9 cellular contexts compared by ENCODE assay signal in the genomic region with DNA sequence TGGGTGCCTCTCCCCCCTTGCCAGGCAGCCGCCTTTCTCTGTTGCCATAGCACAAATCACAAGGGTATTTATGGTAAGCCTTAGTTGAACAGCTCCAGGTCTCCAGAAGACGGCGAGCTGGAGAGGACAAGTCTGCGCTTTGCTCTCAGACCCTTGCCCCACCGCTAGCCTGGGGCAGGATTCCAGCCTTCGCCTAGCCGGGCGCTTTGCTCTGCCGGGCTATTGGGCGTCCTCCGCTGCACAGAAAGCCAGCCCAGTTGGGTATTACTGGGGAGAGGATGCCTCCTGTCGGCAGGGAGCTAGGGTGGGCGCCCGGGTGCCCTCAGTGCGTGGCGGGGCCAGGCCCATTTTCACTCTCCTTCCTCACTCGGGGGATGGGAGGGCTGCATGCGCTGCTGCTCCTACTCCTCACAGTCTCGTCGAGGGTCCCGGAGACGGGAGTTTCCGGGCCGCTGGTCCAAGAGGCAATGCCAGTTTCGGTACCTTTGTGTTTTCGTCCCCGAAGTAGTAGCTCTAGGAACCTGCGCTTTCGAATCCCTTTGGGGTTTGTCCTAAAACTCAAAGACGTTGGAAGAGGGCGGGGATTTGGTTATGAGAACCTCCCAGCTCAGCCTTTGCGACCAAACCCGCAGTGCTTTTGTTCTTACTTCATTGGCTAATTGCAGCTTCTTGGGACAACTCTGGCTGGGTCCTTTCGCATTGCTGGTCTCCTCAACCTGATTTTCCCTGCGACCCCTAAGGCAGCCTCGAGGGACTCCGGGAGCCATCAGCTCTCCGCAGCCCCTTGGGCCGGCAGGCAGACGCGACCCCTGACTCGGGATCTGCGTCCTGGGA. TPM values are rescaled to one million over a fixed set of nuclear protein-coding genes. Genes with fewer than 3 reads are reported as not detected.
DNase-seq lines count a peak whose midpoint lies in the region; ATAC-seq and TF ChIP-seq lines count a peak whose summit lies in the region.
"Had no signal": no experiment of that assay in that cellular context is flagged by ENCODE, and none has a peak within 500 bp of the region (broad histone marks: within the 10 kb centered on the region; RNA-seq: fewer than 3 reads in every experiment).

No MANE protein-coding gene starts in this region.

- peaks cover 77% of the 10 kb centered on the region for H3K27me3 Mint-ChIP-seq in activated CD4-positive, alpha-beta T cell treated with anti-CD3 and anti-CD28 coated beads, Interleukin-2, amount 10 ng/mL, durations not matched to agents 24 days and 14 days
- peaks cover 82% of the 10 kb centered on the region for H3K27me3 Mint-ChIP-seq in progenitor cell of endocrine pancreas

- peaks cover 34% of the 10 kb centered on the region for H3K4me1 Mint-ChIP-seq in activated CD4-positive, alpha-beta T cell treated with anti-CD3 and anti-CD28 coated beads, Interleukin-2, amount 10 ng/mL, durations not matched to agents 24 days and 14 days
- peaks cover 9% of the 10 kb centered on the region for H3K4me1 Mint-ChIP-seq in progenitor cell of endocrine pancreas (ENCODE audit: low read depth)

- intact Hi-C loops in activated CD4-positive, alpha-beta T cell treated with anti-CD3 and anti-CD28 coated beads, Interleukin-2, amount 10 ng/mL, durations not matched to agents 24 days and 14 days (cut with micrococcal nuclease), result loop anchor here (10.0 kb wide), 1 partner anchor 292 kb away; no protein-coding TSS in a partner anchor

- no peak overlapping the region for H3K27ac Mint-ChIP-seq in activated CD4-positive, alpha-beta T cell treated with anti-CD3 and anti-CD28 coated beads, Interleukin-2, amount 10 ng/mL, durations not matched to agents 24 days and 14 days
- no peak overlapping the region for H3K27ac Mint-ChIP-seq in progenitor cell of endocrine pancreas

- H3K4me1 ChIP-seq in HUES6 (ENCODE audit: control insufficient read depth, insufficient read depth, low read length), result peaks cover 38% of the 10 kb centered on the region

- H3K36me3 ChIP-seq in HUES6 (ENCODE audit: control insufficient read depth, insufficient read depth, low read length), result no peaks in the 10 kb centered on the region

- DNase-seq in CD1c-positive myeloid dendritic cell (ENCODE audit: extremely low spot score) (peak; percentile 52), fibroblast of peridontal ligament (ENCODE audit: extremely low read depth) (peak; percentile 66), progenitor cell of endocrine pancreas (ENCODE audit: low spot score, unreplicated experiment) (no peak), T1000 (lab: John Stamatoyannopoulos, UW) (no peak), SHP77 treated with DMSO at 0.1 percent for 48 hours (lab: John Stamatoyannopoulos, UW) (no peak)
- DNase-seq in activated CD4-positive, alpha-beta T cell treated with anti-CD3 and anti-CD28 coated beads, Interleukin-2, amount 10 ng/mL, durations not matched to agents 24 days and 14 days, result peak; percentile 79

- H3K27me3 ChIP-seq in HUES6 (ENCODE audit: control insufficient read depth, insufficient read depth, low read length), result peaks cover 92% of the 10 kb centered on the region

- peak overlapping the region; percentile 62 for H3K4me3 ChIP-seq in HUES6 (ENCODE audit: low read depth, low read length)

- no peaks in the 10 kb centered on the region for H3K9me3 ChIP-seq in HUES6 (ENCODE audit: control insufficient read depth, insufficient read depth, low read depth, low read length)

- H3K9ac ChIP-seq in HUES6 (ENCODE audit: low read length), result no peak overlapping the region

- no peaks in the 10 kb centered on the region for H3K9me3 Mint-ChIP-seq in activated CD4-positive, alpha-beta T cell treated with anti-CD3 and anti-CD28 coated beads, Interleukin-2, amount 10 ng/mL, durations not matched to agents 24 days and 14 days
- no peaks in the 10 kb centered on the region for H3K9me3 Mint-ChIP-seq in progenitor cell of endocrine pancreas (ENCODE audit: low read depth)

- H3K36me3 Mint-ChIP-seq in activated CD4-positive, alpha-beta T cell treated with anti-CD3 and anti-CD28 coated beads, Interleukin-2, amount 10 ng/mL, durations not matched to agents 24 days and 14 days (ENCODE audit: low read depth), result no peaks in the 10 kb centered on the region
- H3K36me3 Mint-ChIP-seq in progenitor cell of endocrine pancreas (ENCODE audit: insufficient read depth), result no peaks in the 10 kb centered on the region

- no peak for ATAC-seq in HG02763 (IDR thresholded peaks at IDR 0.05; ENCODE audit: unreplicated experiment)

- H3K4me3 Mint-ChIP-seq in activated CD4-positive, alpha-beta T cell treated with anti-CD3 and anti-CD28 coated beads, Interleukin-2, amount 10 ng/mL, durations not matched to agents 24 days and 14 days, result peak overlapping the region; percentile 71
- no peak overlapping the region for H3K4me3 Mint-ChIP-seq in progenitor cell of endocrine pancreas (ENCODE audit: low read depth)

- H3K27ac ChIP-seq in HUES6 (ENCODE audit: low read depth, low read length), result no peak overlapping the region

- peak; percentile 48 for TF ChIP-seq CTCF in progenitor cell of endocrine pancreas (IDR thresholded peaks at IDR 0.05; ENCODE audit: unreplicated experiment)

RNA-seq across cellular contexts. Expression of a gene that starts 3.6 kb away (rescaled TPM):
- total RNA-seq in activated CD4-positive, alpha-beta T cell treated with anti-CD3 and anti-CD28 coated beads, Interleukin-2, amount 10 ng/mL, durations not matched to agents 24 days and 14 days, result 0.26 TPM in 1 of 2 replicates, not detected in the other
- 1.7 and 3.4 TPM in 2 replicates for total RNA-seq in progenitor cell of endocrine pancreas
- total RNA-seq: pulmonary artery endothelial cell had no signal

RNA-seq across cellular contexts. Expression of a gene that starts 21.0 kb away (rescaled TPM):
- total RNA-seq in activated CD4-positive, alpha-beta T cell treated with anti-CD3 and anti-CD28 coated beads, Interleukin-2, amount 10 ng/mL, durations not matched to agents 24 days and 14 days, result not detected in 2 replicates
- 1.7 and 4.1 TPM in 2 replicates for total RNA-seq in progenitor cell of endocrine pancreas

Comparison
In these comparisons a context has a peak if more than half of its experiments do, and no peak if none do; other contexts are left out.
1. DNase-seq: peak in CD1c-positive myeloid dendritic cell (single experiment), activated CD4-positive, alpha-beta T cell treated with anti-CD3 and anti-CD28 coated beads, Interleukin-2, amount 10 ng/mL, durations not matched to agents 24 days and 14 days (single experiment) and fibroblast of peridontal ligament (single experiment); none in progenitor cell of endocrine pancreas (single experiment), T1000 (single experiment) and SHP77 treated with DMSO at 0.1 percent for 48 hours (single experiment).